ENCODE assay signal across 13 cellular contexts in the genomic region with DNA sequence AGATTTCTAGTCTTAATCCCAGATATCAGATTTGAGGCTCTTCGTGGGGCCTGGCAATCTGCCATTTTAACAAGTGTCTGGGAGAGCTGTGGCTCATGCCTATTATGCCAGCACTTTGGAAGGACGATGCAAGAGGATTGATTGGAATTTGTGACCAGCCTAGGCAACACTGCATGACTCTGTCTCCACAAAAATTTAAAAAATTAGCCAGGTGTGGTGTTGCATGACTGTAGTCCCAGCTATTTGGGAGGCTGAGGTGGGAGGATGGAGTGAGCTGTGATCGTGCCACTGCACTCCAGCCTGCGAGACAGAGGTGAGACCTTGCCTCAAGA. TPM values are rescaled to one million over a fixed set of nuclear protein-coding genes. Genes with fewer than 3 reads are reported as not detected.
DNase-seq lines count a peak whose midpoint lies in the region; FAIRE-seq and TF ChIP-seq lines count a peak whose summit lies in the region.
"Had no signal": no experiment of that assay in that cellular context is flagged by ENCODE, and none has a peak within 500 bp of the region (broad histone marks: within the 10 kb centered on the region; RNA-seq: fewer than 3 reads in every experiment).

No MANE protein-coding gene starts in this region.

- H4K20me1 ChIP-seq in astrocyte (ENCODE audit: insufficient read depth, low read length) = no peaks in the 10 kb centered on the region

- H3K4me2 ChIP-seq in astrocyte (ENCODE audit: low read length) = peak overlapping the region; percentile 61

- H2AFZ ChIP-seq in astrocyte (ENCODE audit: low read depth, low read length) = no peak overlapping the region

- TF ChIP-seq RAD21 in Ishikawa (IDR thresholded peaks at IDR 0.05; ENCODE audit: low read depth) = no peak

- TF ChIP-seq POLR2A in transverse colon (IDR thresholded peaks at IDR 0.05) = no peak

- WGBS in transverse colon (ENCODE audit: low coverage in 1 of 2), 2 donors = 80 to 89% methylated on average over 1 to 4 of the region's 4 CpGs

- intact Hi-C loops in transverse colon (cut with DNase I; ENCODE audit: low total_unique reads) = no loop called here

- no peaks in the 10 kb centered on the region for H3K36me3 ChIP-seq in astrocyte (ENCODE audit: insufficient read depth, low read length)
- no peaks in the 10 kb centered on the region for H3K36me3 ChIP-seq in HAP-1 (replicated peaks)
- H3K36me3 ChIP-seq in transverse colon = no peaks in the 10 kb centered on the region
- H3K36me3 ChIP-seq: neutrophil had no signal

- H3K27me3 ChIP-seq in astrocyte (ENCODE audit: insufficient read depth, low read length) (no peaks in the 10 kb centered on the region), HAP-1 (ENCODE audit: low read depth) (no peaks in the 10 kb centered on the region), transverse colon (no peaks in the 10 kb centered on the region)

- H3K27me3 Mint-ChIP-seq in astrocyte (ENCODE audit: low read depth, unreplicated experiment) = no peaks in the 10 kb centered on the region

- no peak for FAIRE-seq in astrocyte (lab: Jason Lieb, UNC)
- FAIRE-seq: GM18507 had no signal

- in situ Hi-C loops in ACHN (cut with HindIII; ENCODE audit: low pct_ligation_motif_present, low pct_unique_long_range_greater_than_20kb, low sequenced_read_pairs) = no loop called here
- in situ Hi-C loops in HAP-1 (cut with MboI; ENCODE audit: low sequenced_read_pairs) = no loop called here
- in situ Hi-C loops in transverse colon (cut with MboI; ENCODE audit: low pct_ligation_motif_present in 1 of 4, low pct_unique_long_range_greater_than_20kb in 1 of 4, low sequenced_read_pairs in 3 of 4) = no loop called here

- peak overlapping the region; percentile 94 for H3K27ac Mint-ChIP-seq in astrocyte (ENCODE audit: unreplicated experiment)
- H3K27ac Mint-ChIP-seq: activated B cell treated with CpG ODN at 0.5 μM for 24 hours had no signal

- DNase-seq in ACHN = peak; percentile 91
- DNase-seq in astrocyte (ENCODE audit: low read depth) = peak; percentile 75
- DNase-seq in kidney tubule cell (ENCODE audit: low spot score) = peak; percentile 99
- DNase-seq in SKM-1 (lab: John Stamatoyannopoulos, UW; ENCODE audit: unreplicated experiment) = no peak
- DNase-seq in HAP-1 (ENCODE audit: low spot score in 2 of 2) = no peak
- DNase-seq in superior temporal gyrus (ENCODE audit: extremely low spot score) = no peak
- no peak for DNase-seq in transverse colon
- DNase-seq: activated B cell treated with CpG ODN at 0.5 μM for 24 hours; activated T-cell treated with anti-CD3 and anti-CD28 coated beads, Interleukin-2, amount 50 U/mL, for 1 hour; effector CD4-positive, alpha-beta T cell had no signal

- peak overlapping the region; percentile 11 for H3K9ac ChIP-seq in astrocyte (ENCODE audit: low read length)

- H3K27ac ChIP-seq in astrocyte (ENCODE audit: low read depth, low read length) (peak overlapping the region; percentile 69), transverse colon (no peak overlapping the region)
- H3K27ac ChIP-seq: neutrophil had no signal

- H3K79me2 ChIP-seq in astrocyte (ENCODE audit: insufficient read depth, low read length) = no peaks in the 10 kb centered on the region

- H3K9me3 Mint-ChIP-seq in astrocyte (ENCODE audit: unreplicated experiment) = peaks cover 11% of the 10 kb centered on the region
- H3K9me3 Mint-ChIP-seq: activated B cell treated with CpG ODN at 0.5 μM for 24 hours had no signal

- peaks cover 38% of the 10 kb centered on the region for H3K4me1 Mint-ChIP-seq in astrocyte (ENCODE audit: low read depth, unreplicated experiment)

- H3K4me1 ChIP-seq in astrocyte (ENCODE audit: insufficient read depth, low read length) (peaks cover 11% of the 10 kb centered on the region), HAP-1 (peaks cover 15% of the 10 kb centered on the region), transverse colon (no peaks in the 10 kb centered on the region)

- H3K9me3 ChIP-seq in astrocyte (ENCODE audit: insufficient read depth, low read depth, low read length) (no peaks in the 10 kb centered on the region), HAP-1 (0 out of 2 replicates have a peak, but pooled peaks cover 3% of the 10 kb centered on the region), transverse colon (no peaks in the 10 kb centered on the region)
- H3K9me3 ChIP-seq: neutrophil had no signal

- H3K4me3 Mint-ChIP-seq in astrocyte (ENCODE audit: unreplicated experiment) = no peak overlapping the region
- H3K4me3 Mint-ChIP-seq: activated B cell treated with CpG ODN at 0.5 μM for 24 hours had no signal

- TF ChIP-seq CTCF in astrocyte (IDR thresholded peaks at IDR 0.05; ENCODE audit: insufficient read depth, low read depth, low read length) (no peak), transverse colon (IDR thresholded peaks at IDR 0.05) (no peak)

- H3K36me3 Mint-ChIP-seq in astrocyte (ENCODE audit: low read depth, unreplicated experiment) = peaks cover 2% of the 10 kb centered on the region

- peak; percentile 63; the same call in 1 of the 2 replicates for TF ChIP-seq EP300 in Ishikawa (IDR thresholded peaks at IDR 0.05; ENCODE audit: borderline replicate concordance)
- no peak for TF ChIP-seq EP300 in transverse colon (IDR thresholded peaks at IDR 0.05; ENCODE audit: low read depth)

- H3K4me3 ChIP-seq in astrocyte (ENCODE audit: insufficient read depth, low read depth, low read length) (no peak overlapping the region), HAP-1 (no peak overlapping the region), transverse colon (no peak overlapping the region)

TF ChIP-seq in Ishikawa, 13 proteins besides CTCF, POLR2A, EP300 and RAD21:
- TF ChIP-seq TCF12 (IDR thresholded peaks at IDR 0.05; ENCODE audit: low read depth) (peak; percentile 59; the same call in 1 of the 2 replicates), ZBTB7A (IDR thresholded peaks at IDR 0.05; ENCODE audit: low read depth) (no peak), CEBPB (IDR thresholded peaks at IDR 0.05) (no peak), TAF1 (IDR thresholded peaks at IDR 0.05; ENCODE audit: low read depth) (no peak), EGR1 (IDR thresholded peaks at IDR 0.05) (no peak), TEAD4 (IDR thresholded peaks at IDR 0.05) (peak; percentile 85), FOXM1 (IDR thresholded peaks at IDR 0.05; ENCODE audit: borderline replicate concordance, low read depth) (peak; percentile 43; the same call in 1 of the 2 replicates), NFIC (IDR thresholded peaks at IDR 0.05) (peak; percentile 79), YY1 (IDR thresholded peaks at IDR 0.05; ENCODE audit: low read depth) (peak; percentile 18; the same call in 1 of the 2 replicates), CREB1 (IDR thresholded peaks at IDR 0.05; ENCODE audit: low read depth) (no peak)
- TF ChIP-seq, protein P1, sequence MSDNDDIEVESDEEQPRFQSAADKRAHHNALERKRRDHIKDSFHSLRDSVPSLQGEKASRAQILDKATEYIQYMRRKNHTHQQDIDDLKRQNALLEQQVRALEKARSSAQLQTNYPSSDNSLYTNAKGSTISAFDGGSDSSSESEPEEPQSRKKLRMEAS (IDR thresholded peaks at IDR 0.05) = peak; percentile 48; the same call in 1 of the 2 replicates
- TF ChIP-seq, protein P2, sequence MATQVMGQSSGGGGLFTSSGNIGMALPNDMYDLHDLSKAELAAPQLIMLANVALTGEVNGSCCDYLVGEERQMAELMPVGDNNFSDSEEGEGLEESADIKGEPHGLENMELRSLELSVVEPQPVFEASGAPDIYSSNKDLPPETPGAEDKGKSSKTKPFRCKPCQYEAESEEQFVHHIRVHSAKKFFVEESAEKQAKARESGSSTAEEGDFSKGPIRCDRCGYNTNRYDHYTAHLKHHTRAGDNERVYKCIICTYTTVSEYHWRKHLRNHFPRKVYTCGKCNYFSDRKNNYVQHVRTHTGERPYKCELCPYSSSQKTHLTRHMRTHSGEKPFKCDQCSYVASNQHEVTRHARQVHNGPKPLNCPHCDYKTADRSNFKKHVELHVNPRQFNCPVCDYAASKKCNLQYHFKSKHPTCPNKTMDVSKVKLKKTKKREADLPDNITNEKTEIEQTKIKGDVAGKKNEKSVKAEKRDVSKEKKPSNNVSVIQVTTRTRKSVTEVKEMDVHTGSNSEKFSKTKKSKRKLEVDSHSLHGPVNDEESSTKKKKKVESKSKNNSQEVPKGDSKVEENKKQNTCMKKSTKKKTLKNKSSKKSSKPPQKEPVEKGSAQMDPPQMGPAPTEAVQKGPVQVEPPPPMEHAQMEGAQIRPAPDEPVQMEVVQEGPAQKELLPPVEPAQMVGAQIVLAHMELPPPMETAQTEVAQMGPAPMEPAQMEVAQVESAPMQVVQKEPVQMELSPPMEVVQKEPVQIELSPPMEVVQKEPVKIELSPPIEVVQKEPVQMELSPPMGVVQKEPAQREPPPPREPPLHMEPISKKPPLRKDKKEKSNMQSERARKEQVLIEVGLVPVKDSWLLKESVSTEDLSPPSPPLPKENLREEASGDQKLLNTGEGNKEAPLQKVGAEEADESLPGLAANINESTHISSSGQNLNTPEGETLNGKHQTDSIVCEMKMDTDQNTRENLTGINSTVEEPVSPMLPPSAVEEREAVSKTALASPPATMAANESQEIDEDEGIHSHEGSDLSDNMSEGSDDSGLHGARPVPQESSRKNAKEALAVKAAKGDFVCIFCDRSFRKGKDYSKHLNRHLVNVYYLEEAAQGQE (IDR thresholded peaks at IDR 0.05; ENCODE audit: low read depth) = no peak
- TF ChIP-seq, protein P3, sequence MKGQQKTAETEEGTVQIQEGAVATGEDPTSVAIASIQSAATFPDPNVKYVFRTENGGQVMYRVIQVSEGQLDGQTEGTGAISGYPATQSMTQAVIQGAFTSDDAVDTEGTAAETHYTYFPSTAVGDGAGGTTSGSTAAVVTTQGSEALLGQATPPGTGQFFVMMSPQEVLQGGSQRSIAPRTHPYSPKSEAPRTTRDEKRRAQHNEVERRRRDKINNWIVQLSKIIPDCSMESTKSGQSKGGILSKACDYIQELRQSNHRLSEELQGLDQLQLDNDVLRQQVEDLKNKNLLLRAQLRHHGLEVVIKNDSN (IDR thresholded peaks at IDR 0.05) = no peak

RNA-seq across cellular contexts. Expression of a gene that starts 19.6 kb away (rescaled TPM):
- total RNA-seq in astrocyte (87.3 and 95.9 TPM in 2 replicates), transverse colon (100 to 1,000 TPM in 1 of 4 donors, 10 to 100 TPM in 3; 47.4 to 183 (median 82.7) TPM)

Comparison
In these comparisons a context has a peak if more than half of its experiments do, and no peak if none do; other contexts are left out.
1. DNase-seq: peak in ACHN (single experiment), astrocyte (single experiment) and kidney tubule cell (single experiment); none in SKM-1 (single experiment), HAP-1 (0 of 2), superior temporal gyrus (single experiment) and transverse colon (single experiment).